ENCODE assay signal across 2 cellular contexts in the genomic region with DNA sequence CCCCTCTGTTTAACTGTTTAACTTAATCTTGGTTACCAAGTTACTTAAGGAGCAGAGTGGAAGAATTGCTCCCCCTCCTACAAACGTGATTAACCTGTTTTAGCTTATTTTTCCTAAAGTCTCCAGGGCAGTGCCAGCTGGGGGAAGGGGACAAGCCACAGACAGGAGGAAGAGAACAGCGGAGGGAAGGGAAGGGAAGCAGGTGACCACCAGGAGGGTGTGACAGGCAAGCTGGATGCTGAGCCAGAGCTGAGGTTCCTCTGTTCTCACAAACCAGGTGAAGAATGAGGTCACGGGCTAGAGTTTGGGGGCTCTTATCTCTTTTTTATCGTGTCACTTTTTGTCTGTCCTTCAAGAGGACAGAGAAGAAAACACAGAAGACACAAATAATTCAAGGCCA.
TF ChIP-seq lines count a peak whose summit lies in the region.

No MANE protein-coding gene starts in this region.

TF ChIP-seq in IMR-90, 13 proteins besides CTCF, POLR2A, EP300 and RAD21:
- TF ChIP-seq FOS (IDR thresholded peaks at IDR 0.05; ENCODE audit: low read depth, low read length) (no peak), CEBPB (IDR thresholded peaks at IDR 0.05; ENCODE audit: low read depth, low read length) (no peak), RCOR1 (IDR thresholded peaks at IDR 0.05; ENCODE audit: insufficient replicate concordance, low read length) (no peak), MXI1 (IDR thresholded peaks at IDR 0.05; ENCODE audit: borderline replicate concordance, low read depth, low read length) (no peak), CHD1 (IDR thresholded peaks at IDR 0.05; ENCODE audit: low read depth, low read length) (no peak), BHLHE40 (IDR thresholded peaks at IDR 0.05; ENCODE audit: low read depth, low read length) (no peak), MAFK (IDR thresholded peaks at IDR 0.05; ENCODE audit: low read depth, low read length) (no peak), SMC3 (IDR thresholded peaks at IDR 0.05; ENCODE audit: low read depth, low read length) (no peak), RFX5 (IDR thresholded peaks at IDR 0.05; ENCODE audit: low read depth, low read length) (no peak), MAZ (IDR thresholded peaks at IDR 0.05; ENCODE audit: borderline replicate concordance, low read depth, low read length) (no peak), NFE2L2 (IDR thresholded peaks at IDR 0.05; ENCODE audit: low read depth, low read length) (no peak)
- TF ChIP-seq, protein P1, sequence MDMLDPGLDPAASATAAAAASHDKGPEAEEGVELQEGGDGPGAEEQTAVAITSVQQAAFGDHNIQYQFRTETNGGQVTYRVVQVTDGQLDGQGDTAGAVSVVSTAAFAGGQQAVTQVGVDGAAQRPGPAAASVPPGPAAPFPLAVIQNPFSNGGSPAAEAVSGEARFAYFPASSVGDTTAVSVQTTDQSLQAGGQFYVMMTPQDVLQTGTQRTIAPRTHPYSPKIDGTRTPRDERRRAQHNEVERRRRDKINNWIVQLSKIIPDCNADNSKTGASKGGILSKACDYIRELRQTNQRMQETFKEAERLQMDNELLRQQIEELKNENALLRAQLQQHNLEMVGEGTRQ (IDR thresholded peaks at IDR 0.05; ENCODE audit: low read depth, low read length), result no peak
- TF ChIP-seq, protein P2, sequence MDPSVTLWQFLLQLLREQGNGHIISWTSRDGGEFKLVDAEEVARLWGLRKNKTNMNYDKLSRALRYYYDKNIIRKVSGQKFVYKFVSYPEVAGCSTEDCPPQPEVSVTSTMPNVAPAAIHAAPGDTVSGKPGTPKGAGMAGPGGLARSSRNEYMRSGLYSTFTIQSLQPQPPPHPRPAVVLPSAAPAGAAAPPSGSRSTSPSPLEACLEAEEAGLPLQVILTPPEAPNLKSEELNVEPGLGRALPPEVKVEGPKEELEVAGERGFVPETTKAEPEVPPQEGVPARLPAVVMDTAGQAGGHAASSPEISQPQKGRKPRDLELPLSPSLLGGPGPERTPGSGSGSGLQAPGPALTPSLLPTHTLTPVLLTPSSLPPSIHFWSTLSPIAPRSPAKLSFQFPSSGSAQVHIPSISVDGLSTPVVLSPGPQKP (IDR thresholded peaks at IDR 0.05; ENCODE audit: borderline replicate concordance, low read depth, low read length), result no peak

TF ChIP-seq in K562, 482 proteins besides CTCF, POLR2A, EP300 and RAD21:
- TF ChIP-seq UBTF (IDR thresholded peaks at IDR 0.05; ENCODE audit: borderline replicate concordance in 1 of 2, low read depth in 2 of 2, low read length in 2 of 2), result no peak
- TF ChIP-seq, protein P3, sequence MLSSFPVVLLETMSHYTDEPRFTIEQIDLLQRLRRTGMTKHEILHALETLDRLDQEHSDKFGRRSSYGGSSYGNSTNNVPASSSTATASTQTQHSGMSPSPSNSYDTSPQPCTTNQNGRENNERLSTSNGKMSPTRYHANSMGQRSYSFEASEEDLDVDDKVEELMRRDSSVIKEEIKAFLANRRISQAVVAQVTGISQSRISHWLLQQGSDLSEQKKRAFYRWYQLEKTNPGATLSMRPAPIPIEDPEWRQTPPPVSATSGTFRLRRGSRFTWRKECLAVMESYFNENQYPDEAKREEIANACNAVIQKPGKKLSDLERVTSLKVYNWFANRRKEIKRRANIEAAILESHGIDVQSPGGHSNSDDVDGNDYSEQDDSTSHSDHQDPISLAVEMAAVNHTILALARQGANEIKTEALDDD (IDR thresholded peaks at IDR 0.05), result peak; percentile 44; the same call in 1 of the 2 replicates
TF ChIP-seq in K562: peak in this region for 1.
